In the genomic region with DNA sequence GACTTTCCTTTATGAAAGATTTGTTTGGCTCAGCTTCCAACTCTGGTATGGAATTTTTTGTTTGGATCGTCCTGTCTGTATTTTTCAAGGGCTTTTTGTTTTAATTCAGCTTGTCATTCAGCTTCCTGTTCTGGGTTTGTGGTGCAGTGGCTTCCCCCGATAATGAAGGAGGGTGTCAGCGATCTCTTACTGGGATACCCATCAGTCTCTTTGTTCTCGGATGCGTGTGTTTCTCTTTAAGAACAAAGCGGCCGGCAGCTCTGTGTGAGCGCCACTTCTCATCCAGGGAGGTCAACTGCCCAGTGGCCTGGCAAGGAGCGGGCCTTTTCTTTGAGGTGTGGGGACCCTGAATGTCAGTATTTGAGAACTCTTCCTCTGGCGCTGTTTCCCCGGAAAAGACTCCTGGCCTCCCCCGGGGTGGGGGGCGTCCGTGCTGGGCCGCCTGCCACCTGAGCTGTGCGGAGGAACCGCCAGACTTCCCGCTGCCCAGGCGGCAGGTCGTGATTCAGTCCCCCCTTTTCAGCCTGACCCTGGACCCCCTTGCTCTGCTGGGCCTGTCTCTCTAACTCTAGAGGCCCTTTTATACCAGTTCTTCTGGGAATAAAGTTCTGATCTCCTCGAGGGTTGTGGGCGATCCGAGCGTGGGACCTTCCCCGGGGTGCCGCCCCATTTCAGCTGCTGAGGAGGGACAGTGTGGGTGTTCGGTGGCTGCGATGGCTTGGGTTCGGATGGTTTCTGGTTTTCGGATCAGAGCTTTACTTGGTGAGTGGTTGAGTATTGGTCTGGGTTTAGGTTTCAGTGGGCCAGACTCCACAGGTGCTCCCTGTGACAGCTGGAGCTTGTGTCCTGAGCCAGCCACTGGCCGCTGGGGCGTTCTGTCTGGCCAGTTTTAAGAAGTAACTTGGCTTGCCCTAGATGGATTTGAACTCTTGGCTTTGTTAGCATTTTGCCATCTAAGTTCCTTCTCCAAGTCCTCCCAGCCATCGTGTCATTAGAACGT, we compare ENCODE assay signal across 8 cellular contexts. TPM values are rescaled to one million over a fixed set of nuclear protein-coding genes. Genes with fewer than 3 reads are reported as not detected.
DNase-seq lines count a peak whose midpoint lies in the region; ATAC-seq and TF ChIP-seq lines count a peak whose summit lies in the region.

No MANE protein-coding gene starts in this region.

- H2AFZ ChIP-seq in DND-41 (ENCODE audit: low read depth, low read length) (no peak overlapping the region), OCI-LY7 (ENCODE audit: low read length) (no peak overlapping the region)

- CTCF ChIA-PET in OCI-LY7 (lab: Charles Lee; ENCODE audit: unreplicated experiment): interaction anchor here (0.8 kb wide), 1 partner anchor 20 kb away, joined by 3 read pairs; no protein-coding TSS in a partner anchor

- H3K9me2 ChIP-seq in OCI-LY7 (ENCODE audit: insufficient read depth, low read length): no peaks in the 10 kb centered on the region

- H3K9me3 ChIP-seq in DND-41 (ENCODE audit: insufficient read depth, low read length, severe bottlenecking) (no peaks in the 10 kb centered on the region), OCI-LY7 (ENCODE audit: low read length) (no peaks in the 10 kb centered on the region), muscle layer of duodenum (ENCODE audit: control insufficient read depth in 1 of 2, low read length in 2 of 2) (no peaks in the 10 kb centered on the region)

- H3K4me2 ChIP-seq in DND-41 (ENCODE audit: insufficient read depth, low read length): peak overlapping the region; percentile 82
- peak overlapping the region; percentile 91 for H3K4me2 ChIP-seq in OCI-LY7 (ENCODE audit: low read length)

- TF ChIP-seq CTCF in DND-41 (IDR thresholded peaks at IDR 0.05; ENCODE audit: borderline replicate concordance, extremely low read depth, low read length, poor library complexity, severe bottlenecking) (no peak), OCI-LY7 (conservative IDR thresholded peaks at IDR 0.05; ENCODE audit: low read length) (no peak), choroid plexus epithelial cell (conservative IDR thresholded peaks at IDR 0.05; ENCODE audit: low read depth, low read length) (no peak)

- no TSS peak for BruUV-seq in OCI-LY7 (replicated peaks; lab: Mats Ljungman, UMichigan)

- no peaks in the 10 kb centered on the region for H3K27me3 ChIP-seq in DND-41 (ENCODE audit: insufficient read depth, low read length, poor library complexity)
- H3K27me3 ChIP-seq in muscle layer of duodenum (ENCODE audit: low read depth, low read length): no peaks in the 10 kb centered on the region

- DNase-seq in DND-41: peak; percentile 73
- DNase-seq in OCI-LY7 (ENCODE audit: low spot score): peak; percentile 59
- peak; percentile 53 for DNase-seq in choroid plexus epithelial cell (ENCODE audit: low read depth)
- no peak for DNase-seq in stimulated activated CD4-positive, alpha-beta T cell treated with anti-CD3 and anti-CD28 coated beads, Interleukin-1b, Interleukin-23, amount 100 ng/mL, for 48 hours
- no peak for DNase-seq in NCI-H1436 (lab: John Stamatoyannopoulos, UW)
- no peak for DNase-seq in NCI-H2081 treated with DMSO at 0.1 percent for 48 hours (lab: John Stamatoyannopoulos, UW)

- peak overlapping the region; percentile 27 to 64; a peak in 3 of 4 replicates for H3K4me3 ChIP-seq in DND-41 (ENCODE audit: low read depth in 1 of 2, low read length in 2 of 2)
- H3K4me3 ChIP-seq in OCI-LY7 (ENCODE audit: low read depth, low read length, poor library complexity, severe bottlenecking): peak overlapping the region; percentile 96
- peak overlapping the region; percentile 59 for H3K4me3 ChIP-seq in choroid plexus epithelial cell (ENCODE audit: low read depth, low read length)
- H3K4me3 ChIP-seq in muscle layer of duodenum (ENCODE audit: low read depth in 1 of 2, low read length in 2 of 2): peak overlapping the region; percentile 19 to 49

- H3K4me1 ChIP-seq in DND-41 (ENCODE audit: insufficient read depth, low read length) (peaks cover 52% of the 10 kb centered on the region), OCI-LY7 (ENCODE audit: insufficient read depth, low read length, poor library complexity, severe bottlenecking) (peaks cover 39% of the 10 kb centered on the region), muscle layer of duodenum (ENCODE audit: control insufficient read depth in 1 of 2, insufficient read depth in 2 of 2, low read length in 2 of 2) (peaks cover 37 to 67% of the 10 kb centered on the region in 2 donors)

- H3K36me3 ChIP-seq in DND-41 (ENCODE audit: insufficient read depth, low read length) (peaks cover 71% of the 10 kb centered on the region), OCI-LY7 (ENCODE audit: insufficient read depth, low read length) (peaks cover 83% of the 10 kb centered on the region), muscle layer of duodenum (ENCODE audit: control insufficient read depth in 1 of 2, insufficient read depth in 2 of 2, low read length in 2 of 2) (peaks cover 17 to 21% of the 10 kb centered on the region in 2 donors)

- POLR2A ChIA-PET in OCI-LY7 (lab: Charles Lee): interaction anchor here (0.9 to 1.0 kb wide), 3 partner anchors 16 to 157 kb away, joined by 3 to 4 read pairs (median 3); a partner anchor contains a TSS

- peaks cover 78% of the 10 kb centered on the region for H4K20me1 ChIP-seq in DND-41 (ENCODE audit: insufficient read depth, low read length)
- peaks cover 51% of the 10 kb centered on the region for H4K20me1 ChIP-seq in OCI-LY7 (ENCODE audit: insufficient read depth, low read length)

- H3K9ac ChIP-seq in DND-41 (ENCODE audit: low read depth, low read length): peak overlapping the region; percentile 99

- ATAC-seq in DND-41 (ENCODE audit: insufficient read depth, low read depth) (peak; percentile 41), GM19351 (IDR thresholded peaks at IDR 0.05; ENCODE audit: unreplicated experiment) (no peak)

- peak overlapping the region; percentile 73 for H3K27ac ChIP-seq in DND-41 (ENCODE audit: low read length)
- peak overlapping the region; percentile 15 for H3K27ac ChIP-seq in OCI-LY7 (ENCODE audit: low read depth, low read length, poor library complexity, severe bottlenecking)
- H3K27ac ChIP-seq in muscle layer of duodenum (ENCODE audit: low read length): peak overlapping the region; percentile 10

- peaks cover 98% of the 10 kb centered on the region for H3K79me2 ChIP-seq in DND-41 (ENCODE audit: insufficient read depth, low read length)
- peaks cover 78% of the 10 kb centered on the region for H3K79me2 ChIP-seq in OCI-LY7 (ENCODE audit: insufficient read depth, low read depth, low read length)

- intact Hi-C loops in OCI-LY7 (cut with micrococcal nuclease; ENCODE audit: unreplicated experiment): loop anchor here (5.0 kb wide), 1 partner anchor 372 kb away; no protein-coding TSS in a partner anchor

RNA-seq across cellular contexts. Expression of a gene that starts 3.4 kb away (rescaled TPM):
- total RNA-seq in OCI-LY7 (2014; rRNA removed; shearing (Covaris generic)): 104 and 124 TPM in 2 replicates
- total RNA-seq in OCI-LY7 (2022): 206 and 207 TPM in 2 replicates

RNA-seq across cellular contexts. Expression of a gene that starts 3.9 kb away (rescaled TPM):
- 205 and 221 TPM in 2 replicates for total RNA-seq in OCI-LY7 (2014; rRNA removed; shearing (Covaris generic))
- total RNA-seq in OCI-LY7 (2022): 122 and 129 TPM in 2 replicates

RNA-seq across cellular contexts. Expression of a gene that starts 9.1 kb away (rescaled TPM):
- 10.7 and 14.8 TPM in 2 replicates for total RNA-seq in OCI-LY7 (2014; rRNA removed; shearing (Covaris generic))
- total RNA-seq in OCI-LY7 (2022): 45.7 and 49.7 TPM in 2 replicates

RNA-seq across cellular contexts. Expression of a gene that starts 16.1 kb away (rescaled TPM):
- 0.44 and 1.5 TPM in 2 replicates for total RNA-seq in OCI-LY7 (2014; rRNA removed; shearing (Covaris generic))
- 13.8 and 15.9 TPM in 2 replicates for total RNA-seq in OCI-LY7 (2022)

RNA-seq across cellular contexts. Expression of a gene that starts 41.9 kb away (rescaled TPM):
- not detected in 2 replicates for total RNA-seq in OCI-LY7 (2014; rRNA removed; shearing (Covaris generic))
- 0.18 TPM in 1 of 2 replicates, not detected in the other for total RNA-seq in OCI-LY7 (2022)

Comparison
In these comparisons a context has a peak if more than half of its experiments do, and no peak if none do; other contexts are left out.
1. DNase-seq: peak in DND-41 (single experiment), OCI-LY7 (single experiment) and choroid plexus epithelial cell (single experiment); none in stimulated activated CD4-positive, alpha-beta T cell treated with anti-CD3 and anti-CD28 coated beads, Interleukin-1b, Interleukin-23, amount 100 ng/mL, for 48 hours (single experiment), NCI-H1436 (single experiment) and NCI-H2081 treated with DMSO at 0.1 percent for 48 hours (single experiment).
2. H3K27ac ChIP-seq: peak in every context shown above with its lines; median percentile 73 in DND-41; 15 in OCI-LY7; 10 in muscle layer of duodenum.
3. H3K4me3 ChIP-seq: peak in every context shown above with its lines; median percentile 96 in OCI-LY7; 59 in choroid plexus epithelial cell; 46 in DND-41; 34 in muscle layer of duodenum.